ENCODE assay signal across 8 cellular contexts in the genomic region with DNA sequence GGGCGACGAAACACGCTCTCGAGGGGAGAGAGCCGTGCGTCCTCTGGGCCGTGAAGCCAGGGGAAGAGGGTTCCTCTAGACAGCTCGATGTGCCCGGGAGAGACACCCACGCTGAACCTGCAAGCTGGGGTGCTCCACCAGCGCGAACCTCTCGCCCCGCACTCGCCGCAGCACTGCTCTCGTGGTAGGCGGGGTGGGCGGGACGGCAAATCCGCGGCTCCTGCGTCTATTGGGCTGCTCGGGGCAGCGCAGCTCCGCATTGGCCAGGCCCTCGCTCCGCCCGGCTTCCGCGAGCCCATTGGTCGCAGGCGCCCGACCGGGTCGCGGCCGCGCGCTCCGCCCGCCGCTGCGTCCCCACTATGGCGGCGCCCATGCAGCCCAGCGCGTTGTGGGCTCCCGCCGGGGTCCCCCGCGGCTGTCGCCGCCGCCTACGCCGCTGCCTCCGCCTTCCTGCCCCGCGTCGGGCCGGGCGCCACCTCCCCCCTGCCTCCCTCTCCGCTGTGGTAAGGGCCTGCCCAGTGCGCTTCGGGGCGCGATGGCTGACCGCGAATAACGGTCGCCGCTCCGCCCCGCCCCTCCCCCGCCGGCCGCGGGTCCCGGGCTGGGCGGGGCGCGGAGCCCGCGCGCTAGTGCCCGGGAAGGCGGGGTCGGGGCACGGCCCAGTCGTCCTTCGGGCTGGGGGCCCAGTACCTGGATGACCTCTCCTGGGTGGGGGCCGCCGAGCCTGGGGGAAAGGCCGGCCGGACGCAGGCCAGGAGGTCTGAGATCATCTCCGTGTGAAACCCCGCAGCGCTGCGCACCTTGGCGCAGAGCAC. TPM values are rescaled to one million over a fixed set of nuclear protein-coding genes. Genes with fewer than 3 reads are reported as not detected.
DNase-seq lines count a peak whose midpoint lies in the region; ATAC-seq and TF ChIP-seq lines count a peak whose summit lies in the region.

A gene with protein sequence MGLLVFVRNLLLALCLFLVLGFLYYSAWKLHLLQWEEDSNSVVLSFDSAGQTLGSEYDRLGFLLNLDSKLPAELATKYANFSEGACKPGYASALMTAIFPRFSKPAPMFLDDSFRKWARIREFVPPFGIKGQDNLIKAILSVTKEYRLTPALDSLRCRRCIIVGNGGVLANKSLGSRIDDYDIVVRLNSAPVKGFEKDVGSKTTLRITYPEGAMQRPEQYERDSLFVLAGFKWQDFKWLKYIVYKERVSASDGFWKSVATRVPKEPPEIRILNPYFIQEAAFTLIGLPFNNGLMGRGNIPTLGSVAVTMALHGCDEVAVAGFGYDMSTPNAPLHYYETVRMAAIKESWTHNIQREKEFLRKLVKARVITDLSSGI (plus strand): TSS at position 346 of the 815 bp plus-strand sequence. CDS start 28,727 bp downstream, outside the sequence.

- POLR2A ChIA-PET in Panc1 (lab: Charles Lee): interaction anchor here (0.5 to 1.1 kb wide), 5 partner anchors 18 to 337 kb away, joined by 3 to 5 read pairs (median 3); no protein-coding TSS in a partner anchor

- CTCF ChIA-PET in Panc1 (lab: Charles Lee): no interaction called here

- H3K27me3 Mint-ChIP-seq in activated T-cell treated with anti-CD3 and anti-CD28 coated beads, Interleukin-2, amount 50 U/mL, for 4 hours (ENCODE audit: low read depth): no peaks in the 10 kb centered on the region

- BruUV-seq in Panc1 (replicated peaks; lab: Mats Ljungman, UMichigan): no TSS peak

- H3K4me1 Mint-ChIP-seq in activated T-cell treated with anti-CD3 and anti-CD28 coated beads, Interleukin-2, amount 50 U/mL, for 4 hours (ENCODE audit: low read depth): peaks cover 27% of the 10 kb centered on the region

- TF ChIP-seq CTCF in Panc1 (IDR thresholded peaks at IDR 0.05) (no peak), esophagus muscularis mucosa (IDR thresholded peaks at IDR 0.05) (peak in 1 of 3 experiments; percentile 11)

- intact Hi-C loops in Panc1 (cut with micrococcal nuclease; ENCODE audit: unreplicated experiment) (no loop called here), esophagus muscularis mucosa (cut with DNase I) (no loop called here)

- H3K4me1 ChIP-seq in Panc1 (ENCODE audit: control insufficient read depth, insufficient read depth, low read length): peaks cover 31% of the 10 kb centered on the region
- peaks cover 19 to 41% (median 35%) of the 10 kb centered on the region in 4 donors for H3K4me1 ChIP-seq in esophagus muscularis mucosa

- H3K4me3 ChIP-seq in Panc1 (ENCODE audit: low read depth in 2 of 2, low read length in 2 of 2) (peak within 1 kb of the TSS; percentile 90 to 95), esophagus muscularis mucosa (peak within 1 kb of the TSS; percentile 68 to 93 (median 82))

- no peaks in the 10 kb centered on the region for H3K9me3 Mint-ChIP-seq in activated T-cell treated with anti-CD3 and anti-CD28 coated beads, Interleukin-2, amount 50 U/mL, for 4 hours

- no peaks in the 10 kb centered on the region for H3K27me3 ChIP-seq in Panc1 (ENCODE audit: control insufficient read depth, insufficient read depth, low read length)
- no peaks in the 10 kb centered on the region for H3K27me3 ChIP-seq in esophagus muscularis mucosa

- in situ Hi-C loops in KBM-7 (cut with MboI; ENCODE audit: low pct_unique_long_range_greater_than_20kb, low sequenced_read_pairs): no loop called here
- in situ Hi-C loops in Panc1 (cut with HindIII; ENCODE audit: low pct_unique_long_range_greater_than_20kb, low sequenced_read_pairs): no loop called here

- 0% methylated on average over 21 of the region's 102 CpGs for WGBS in esophagus muscularis mucosa

- no peaks in the 10 kb centered on the region; the same call in none of the 2 replicates for H3K36me3 ChIP-seq in Panc1 (ENCODE audit: control insufficient read depth, insufficient read depth, low read length)
- peaks cover 15 to 36% (median 30%) of the 10 kb centered on the region in 4 donors for H3K36me3 ChIP-seq in esophagus muscularis mucosa

- peak; percentile 92 for DNase-seq in DMS153 treated with DMSO at 0.1 percent for 48 hours (lab: John Stamatoyannopoulos, UW; ENCODE audit: unreplicated experiment)
- DNase-seq in KBM-7: peak; percentile 91
- no peak for DNase-seq in Panc1 (ENCODE audit: low read depth, low spot score)
- DNase-seq in activated T-cell treated with anti-CD3 and anti-CD28 coated beads, Interleukin-2, amount 50 U/mL, for 4 hours: peak; percentile 89
- peak; percentile 96 for DNase-seq in esophagus muscularis mucosa (ENCODE audit: extremely low spot score)
- peak; percentile 92 for DNase-seq in myocyte (ENCODE audit: low read depth)
- DNase-seq in stimulated activated CD8-positive, alpha-beta memory T cell treated with anti-CD3 and anti-CD28 coated beads, Interleukin-7, amount 100 ng/mL, for 4 hours (ENCODE audit: low read depth in 2 of 2): peak; percentile 84 to 94

- TF ChIP-seq POLR2A in esophagus muscularis mucosa (IDR thresholded peaks at IDR 0.05; ENCODE audit: low read depth): no peak

- H3K36me3 Mint-ChIP-seq in activated T-cell treated with anti-CD3 and anti-CD28 coated beads, Interleukin-2, amount 50 U/mL, for 4 hours (ENCODE audit: insufficient read depth): peaks cover 12% of the 10 kb centered on the region

- H3K9me3 ChIP-seq in Panc1 (ENCODE audit: control insufficient read depth, insufficient read depth, low read depth, low read length) (no peaks in the 10 kb centered on the region), esophagus muscularis mucosa (no peaks in the 10 kb centered on the region)

- ATAC-seq in GM21717 (IDR thresholded peaks at IDR 0.05; ENCODE audit: unreplicated experiment) (peak; percentile 87), Panc1 (peak; percentile 95)
- ATAC-seq in activated T-cell treated with anti-CD3 and anti-CD28 coated beads, Interleukin-2, amount 50 U/mL, for 4 hours: peak; percentile 98 to 99

- peak within 1 kb of the TSS; percentile 92 for H3K4me3 Mint-ChIP-seq in activated T-cell treated with anti-CD3 and anti-CD28 coated beads, Interleukin-2, amount 50 U/mL, for 4 hours

- no peak for TF ChIP-seq EP300 in esophagus muscularis mucosa (IDR thresholded peaks at IDR 0.05)

- peak within 1 kb of the TSS; percentile 98 for H3K27ac ChIP-seq in Panc1 (ENCODE audit: low read length)
- H3K27ac ChIP-seq in esophagus muscularis mucosa (replicated peaks in 1 of 4): peak within 1 kb of the TSS; percentile 86 to 95 (median 88)

RNA-seq across cellular contexts. Expression of the gene that starts here (rescaled TPM):
- total RNA-seq in Panc1 (2021; ENCODE audit: unreplicated experiment): 26.0 TPM
- polyA plus RNA-seq in Panc1 (2012; ENCODE audit: insufficient read length): 17.9 TPM
- total RNA-seq in activated T-cell treated with anti-CD3 and anti-CD28 coated beads, Interleukin-2, amount 50 U/mL, for 4 hours: 1 to 10 TPM; 5.7 to 6.6 (median 6.3) TPM
- 10 to 100 TPM; 23.3 to 37.1 (median 30.1) TPM for total RNA-seq in esophagus muscularis mucosa
- 29.2 and 33.7 TPM in 2 replicates for total RNA-seq in myocyte
- polyA plus RNA-seq in myocyte (2012): 31.3 TPM
